16 cellular contexts compared by ENCODE assay signal in the genomic region with DNA sequence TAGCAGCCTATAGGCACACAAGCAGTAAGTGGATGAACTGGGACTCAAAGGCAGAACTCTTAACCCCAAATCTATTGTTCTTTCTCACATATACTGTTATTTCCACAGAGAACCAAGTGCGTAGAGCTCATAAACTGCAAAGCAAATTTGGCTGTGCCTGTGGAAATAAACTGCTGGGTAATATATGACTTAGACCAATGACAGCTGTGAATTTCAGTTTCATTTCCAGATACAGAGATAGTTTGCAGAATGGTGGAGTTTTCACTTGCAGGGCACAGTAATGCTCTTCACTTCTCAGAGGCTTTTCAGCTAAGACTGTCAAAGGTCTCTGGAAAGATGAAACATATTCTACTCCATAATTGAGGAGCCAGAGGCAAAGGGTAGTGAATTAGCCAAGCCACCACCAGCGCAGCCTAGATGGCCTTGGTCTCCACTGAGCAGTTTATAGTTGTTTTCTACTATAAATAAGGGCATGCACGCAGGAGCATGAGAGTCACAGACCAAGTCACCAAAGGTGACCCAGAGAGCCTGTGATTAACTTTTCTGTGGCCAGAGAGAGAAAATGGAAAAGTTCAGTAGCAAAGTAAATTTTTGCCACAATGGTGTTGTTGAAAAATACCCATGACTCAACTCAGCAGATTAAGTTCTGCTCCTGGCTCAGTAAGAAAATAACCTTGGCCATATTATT.
A peak's percentile ranks its signal among the peaks of the same experiment; 100 is the strongest.
DNase-seq lines count a peak whose midpoint lies in the region; ATAC-seq, FAIRE-seq and TF ChIP-seq lines count a peak whose summit lies in the region.
"Had no signal": no experiment of that assay in that cellular context is flagged by ENCODE, and none has a peak within 500 bp of the region (broad histone marks: within the 10 kb centered on the region; RNA-seq: fewer than 3 reads in every experiment).

No MANE protein-coding gene starts in this region.

- TF ChIP-seq POLR2A in Peyer's patch (IDR thresholded peaks at IDR 0.05): no peak

- DNase-seq in GM13977 (ENCODE audit: low spot score) (peak; percentile 53), small intestine (no peak), Peyer's patch (no peak), head of caudate nucleus (no peak)
- DNase-seq in stimulated activated naive CD4-positive, alpha-beta T cell (lab: John Stamatoyannopoulos, UW): no peak
- DNase-seq: activated T-cell treated with anti-CD3 and anti-CD28 coated beads, Interleukin-2, amount 50 U/mL, for 24 hours; endodermal cell; mesenchymal stem cell; NCI-H524 treated with DMSO at 0.1 percent for 48 hours; pancreas; SIG-M5 had no signal

- H3K36me3 ChIP-seq in small intestine (ENCODE audit: control insufficient read depth in 2 of 2, insufficient read depth in 2 of 2, low read length in 2 of 2) (no peaks in the 10 kb centered on the region), Peyer's patch (no peaks in the 10 kb centered on the region)
- H3K36me3 ChIP-seq: ascending aorta, pancreas had no signal

- TF ChIP-seq CTCF in GM13977 (IDR thresholded peaks at IDR 0.05; ENCODE audit: extremely low read depth, insufficient read depth, missing control alignments): no peak
- TF ChIP-seq CTCF in Peyer's patch (IDR thresholded peaks at IDR 0.05): no peak

- no peaks in the 10 kb centered on the region for H3K4me1 ChIP-seq in small intestine (ENCODE audit: control insufficient read depth in 2 of 2, insufficient read depth in 1 of 2, low read depth in 1 of 2, low read length in 1 of 2)
- no peaks in the 10 kb centered on the region for H3K4me1 ChIP-seq in Peyer's patch
- H3K4me1 ChIP-seq: ascending aorta, pancreas had no signal

- H3K27ac ChIP-seq in small intestine (ENCODE audit: low read depth in 1 of 2, low read length in 1 of 2) (no peak overlapping the region), Peyer's patch (no peak overlapping the region)
- H3K27ac ChIP-seq: ascending aorta, hepatocyte, pancreas had no signal

- FAIRE-seq in small intestine (lab: Jason Lieb, UNC): no peak
- FAIRE-seq: pancreas had no signal

- in situ Hi-C loops in GM13977 (cut with MboI; ENCODE audit: low pct_unique_long_range_greater_than_20kb, low sequenced_read_pairs, unreplicated experiment): no loop called here

- 50 to 83% (median 75%) methylated on average over 3 of the region's 3 CpGs for WGBS in small intestine, 3 donors

- ATAC-seq in GM19397 (IDR thresholded peaks at IDR 0.05; ENCODE audit: unreplicated experiment) (peak; percentile 91), HG02763 (IDR thresholded peaks at IDR 0.05; ENCODE audit: unreplicated experiment) (peak; percentile 85), HG03457 (IDR thresholded peaks at IDR 0.05; ENCODE audit: unreplicated experiment) (peak; percentile 96)
- ATAC-seq: pancreas had no signal

- intact Hi-C loops in head of caudate nucleus (cut with DNase I): no loop called here

- no peak overlapping the region for H3K4me3 ChIP-seq in small intestine (ENCODE audit: low read depth in 1 of 2, low read length in 2 of 2)
- no peak overlapping the region for H3K4me3 ChIP-seq in Peyer's patch
- H3K4me3 ChIP-seq: ascending aorta, hepatocyte, pancreas had no signal

- H3K27me3 ChIP-seq in small intestine (ENCODE audit: control insufficient read depth in 2 of 2, insufficient read depth in 2 of 2, low read length in 2 of 2) (no peaks in the 10 kb centered on the region), Peyer's patch (no peaks in the 10 kb centered on the region)
- H3K27me3 ChIP-seq: ascending aorta, hepatocyte, pancreas had no signal

- H3K9me3 ChIP-seq in small intestine (ENCODE audit: control insufficient read depth, low read depth) (no peaks in the 10 kb centered on the region), Peyer's patch (no peaks in the 10 kb centered on the region)
- H3K9me3 ChIP-seq: ascending aorta, pancreas had no signal
